Comparison of ENCODE assay signal across 7 cellular contexts in the genomic region with DNA sequence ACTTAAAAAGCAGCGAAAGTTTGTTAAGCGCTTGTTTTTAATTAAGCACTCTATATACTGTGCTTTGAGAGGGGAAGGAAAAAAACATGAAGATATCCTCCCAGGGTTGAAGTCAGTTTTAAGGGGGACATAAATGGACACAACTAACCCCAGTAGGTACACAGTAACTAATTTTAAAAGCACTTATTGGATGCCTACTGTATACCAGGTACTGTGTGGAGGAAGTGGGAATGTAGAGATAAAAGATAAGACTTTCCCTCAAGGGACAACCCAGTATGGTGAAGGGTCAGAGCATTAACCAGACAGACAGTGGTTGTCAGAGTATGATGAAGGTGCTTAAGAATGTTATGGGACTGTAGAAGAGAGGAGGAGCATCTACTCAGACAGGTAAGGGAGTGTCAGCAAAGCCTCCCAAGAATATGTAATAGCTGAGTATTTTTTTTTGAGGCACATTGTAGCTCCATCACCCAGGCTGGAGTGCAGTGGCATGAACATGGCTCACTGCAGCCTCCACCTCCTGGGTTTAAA. TPM values are rescaled to one million over a fixed set of nuclear protein-coding genes. Genes with fewer than 3 reads are reported as not detected.
DNase-seq lines count a peak whose midpoint lies in the region; ATAC-seq and TF ChIP-seq lines count a peak whose summit lies in the region.

No MANE protein-coding gene starts in this region.

- no peak for TF ChIP-seq CTCF in HL-60 (IDR thresholded peaks at IDR 0.05; ENCODE audit: insufficient read depth, low read length)

- H3K9me3 Mint-ChIP-seq in activated T-helper 2 cell treated with anti-CD3 and anti-CD28 coated beads, Interferon-gamma antibody, Interleukin-2, Interleukin-4, amounts not matched to agents 10 μg/mL and 5 μg/mL and 100 μg/mL, durations not matched to agents 14 hours and 24 hours and 36 hours, result no peaks in the 10 kb centered on the region
- H3K9me3 Mint-ChIP-seq in stimulated activated memory B cell treated with anti-CD40 and anti-IgM and Interleukin-4, amounts not matched to agents 10 μg/mL and 1 μg/mL and 100 μg/mL, for 72 hours, result no peaks in the 10 kb centered on the region

- H3K9ac ChIP-seq in iPS-18a (ENCODE audit: low read length), result peak overlapping the region; percentile 89

- peak overlapping the region; percentile 92 for H3K27ac Mint-ChIP-seq in activated T-helper 2 cell treated with anti-CD3 and anti-CD28 coated beads, Interferon-gamma antibody, Interleukin-2, Interleukin-4, amounts not matched to agents 10 μg/mL and 5 μg/mL and 100 μg/mL, durations not matched to agents 14 hours and 24 hours and 36 hours
- H3K27ac Mint-ChIP-seq in stimulated activated memory B cell treated with anti-CD40 and anti-IgM and Interleukin-4, amounts not matched to agents 10 μg/mL and 1 μg/mL and 100 μg/mL, for 72 hours, result peak overlapping the region; percentile 95

- peak overlapping the region; percentile 91 for H3K4me3 Mint-ChIP-seq in activated T-helper 2 cell treated with anti-CD3 and anti-CD28 coated beads, Interferon-gamma antibody, Interleukin-2, Interleukin-4, amounts not matched to agents 10 μg/mL and 5 μg/mL and 100 μg/mL, durations not matched to agents 14 hours and 24 hours and 36 hours (ENCODE audit: low read depth)
- peak overlapping the region; percentile 97 for H3K4me3 Mint-ChIP-seq in stimulated activated memory B cell treated with anti-CD40 and anti-IgM and Interleukin-4, amounts not matched to agents 10 μg/mL and 1 μg/mL and 100 μg/mL, for 72 hours

- no peaks in the 10 kb centered on the region for H3K27me3 ChIP-seq in HL-60 (ENCODE audit: insufficient read depth, poor library complexity, severe bottlenecking)
- H3K27me3 ChIP-seq in iPS-18a (ENCODE audit: control insufficient read depth, insufficient read depth, low read length), result peaks cover 12% of the 10 kb centered on the region

- peaks cover 5% of the 10 kb centered on the region for H3K4me1 ChIP-seq in iPS-18a (ENCODE audit: control insufficient read depth, low read depth, low read length)

- H3K9me3 ChIP-seq in iPS-18a (ENCODE audit: control insufficient read depth, low read depth, low read length), result no peaks in the 10 kb centered on the region

- H3K27ac ChIP-seq in HL-60 (replicated peaks) (peak overlapping the region; percentile 95), iPS-18a (ENCODE audit: low read length) (peak overlapping the region; percentile 86)

- H3K4me3 ChIP-seq in HL-60 (replicated peaks; ENCODE audit: insufficient read depth, low read length), result peak overlapping the region; percentile 89
- peak overlapping the region; percentile 82 for H3K4me3 ChIP-seq in iPS-18a (ENCODE audit: low read length)

- no peak for DNase-seq in HL-60 (ENCODE audit: low read depth in 1 of 2, low spot score in 1 of 2)
- DNase-seq in activated T-helper 2 cell treated with anti-CD3 and anti-CD28 coated beads, Interferon-gamma antibody, Interleukin-2, Interleukin-4, amounts not matched to agents 10 μg/mL and 5 μg/mL and 100 μg/mL, durations not matched to agents 14 hours and 24 hours and 36 hours (ENCODE audit: low spot score), result no peak
- no peak for DNase-seq in AG08396 (ENCODE audit: low spot score)
- DNase-seq in NCI-H146 (lab: John Stamatoyannopoulos, UW), result no peak

- ATAC-seq in stimulated activated memory B cell treated with anti-CD40 and anti-IgM and Interleukin-4, amounts not matched to agents 10 μg/mL and 1 μg/mL and 100 μg/mL, for 72 hours, result no peak
- no peak for ATAC-seq in GM21367 (IDR thresholded peaks at IDR 0.05; ENCODE audit: unreplicated experiment)

- intact Hi-C loops in activated T-helper 2 cell treated with anti-CD3 and anti-CD28 coated beads, Interferon-gamma antibody, Interleukin-2, Interleukin-4, amounts not matched to agents 10 μg/mL and 5 μg/mL and 100 μg/mL, durations not matched to agents 14 hours and 24 hours and 36 hours (cut with micrococcal nuclease), result loop anchor here (5.0 to 10.0 kb wide), 2 partner anchors 145 to 247 kb away; a partner anchor contains a TSS

- no peaks in the 10 kb centered on the region for H3K27me3 Mint-ChIP-seq in activated T-helper 2 cell treated with anti-CD3 and anti-CD28 coated beads, Interferon-gamma antibody, Interleukin-2, Interleukin-4, amounts not matched to agents 10 μg/mL and 5 μg/mL and 100 μg/mL, durations not matched to agents 14 hours and 24 hours and 36 hours (ENCODE audit: low read depth)
- no peaks in the 10 kb centered on the region for H3K27me3 Mint-ChIP-seq in stimulated activated memory B cell treated with anti-CD40 and anti-IgM and Interleukin-4, amounts not matched to agents 10 μg/mL and 1 μg/mL and 100 μg/mL, for 72 hours

- peaks cover 40% of the 10 kb centered on the region for H3K36me3 Mint-ChIP-seq in activated T-helper 2 cell treated with anti-CD3 and anti-CD28 coated beads, Interferon-gamma antibody, Interleukin-2, Interleukin-4, amounts not matched to agents 10 μg/mL and 5 μg/mL and 100 μg/mL, durations not matched to agents 14 hours and 24 hours and 36 hours (ENCODE audit: low read depth)
- H3K36me3 Mint-ChIP-seq in stimulated activated memory B cell treated with anti-CD40 and anti-IgM and Interleukin-4, amounts not matched to agents 10 μg/mL and 1 μg/mL and 100 μg/mL, for 72 hours, result peaks cover 16% of the 10 kb centered on the region

- peaks cover 57% of the 10 kb centered on the region for H3K4me1 Mint-ChIP-seq in activated T-helper 2 cell treated with anti-CD3 and anti-CD28 coated beads, Interferon-gamma antibody, Interleukin-2, Interleukin-4, amounts not matched to agents 10 μg/mL and 5 μg/mL and 100 μg/mL, durations not matched to agents 14 hours and 24 hours and 36 hours (ENCODE audit: low read depth)
- peaks cover 64% of the 10 kb centered on the region for H3K4me1 Mint-ChIP-seq in stimulated activated memory B cell treated with anti-CD40 and anti-IgM and Interleukin-4, amounts not matched to agents 10 μg/mL and 1 μg/mL and 100 μg/mL, for 72 hours

- peaks cover 12% of the 10 kb centered on the region for H3K36me3 ChIP-seq in iPS-18a (ENCODE audit: control insufficient read depth, low read depth, low read length)

RNA-seq across cellular contexts. Expression of a gene that starts 0.9 kb away (rescaled TPM):
- 102 and 112 TPM in 2 replicates for total RNA-seq in activated T-helper 2 cell treated with anti-CD3 and anti-CD28 coated beads, Interferon-gamma antibody, Interleukin-2, Interleukin-4, amounts not matched to agents 10 μg/mL and 5 μg/mL and 100 μg/mL, durations not matched to agents 14 hours and 24 hours and 36 hours

RNA-seq across cellular contexts. Expression of a gene that starts 15.0 kb away (rescaled TPM):
- total RNA-seq in activated T-helper 2 cell treated with anti-CD3 and anti-CD28 coated beads, Interferon-gamma antibody, Interleukin-2, Interleukin-4, amounts not matched to agents 10 μg/mL and 5 μg/mL and 100 μg/mL, durations not matched to agents 14 hours and 24 hours and 36 hours, result 35.0 and 36.6 TPM in 2 replicates

RNA-seq across cellular contexts. Expression of a gene that starts 15.9 kb away (rescaled TPM):
- 79.8 and 88.2 TPM in 2 replicates for total RNA-seq in activated T-helper 2 cell treated with anti-CD3 and anti-CD28 coated beads, Interferon-gamma antibody, Interleukin-2, Interleukin-4, amounts not matched to agents 10 μg/mL and 5 μg/mL and 100 μg/mL, durations not matched to agents 14 hours and 24 hours and 36 hours

RNA-seq across cellular contexts. Expression of a gene that starts 44.9 kb away (rescaled TPM):
- 96.7 and 102 TPM in 2 replicates for total RNA-seq in activated T-helper 2 cell treated with anti-CD3 and anti-CD28 coated beads, Interferon-gamma antibody, Interleukin-2, Interleukin-4, amounts not matched to agents 10 μg/mL and 5 μg/mL and 100 μg/mL, durations not matched to agents 14 hours and 24 hours and 36 hours

RNA-seq across cellular contexts. Expression of a gene that starts 45.5 kb away (rescaled TPM):
- 71.9 and 74.9 TPM in 2 replicates for total RNA-seq in activated T-helper 2 cell treated with anti-CD3 and anti-CD28 coated beads, Interferon-gamma antibody, Interleukin-2, Interleukin-4, amounts not matched to agents 10 μg/mL and 5 μg/mL and 100 μg/mL, durations not matched to agents 14 hours and 24 hours and 36 hours
